Comparison of ENCODE assay signal across 25 cellular contexts in the genomic region with DNA sequence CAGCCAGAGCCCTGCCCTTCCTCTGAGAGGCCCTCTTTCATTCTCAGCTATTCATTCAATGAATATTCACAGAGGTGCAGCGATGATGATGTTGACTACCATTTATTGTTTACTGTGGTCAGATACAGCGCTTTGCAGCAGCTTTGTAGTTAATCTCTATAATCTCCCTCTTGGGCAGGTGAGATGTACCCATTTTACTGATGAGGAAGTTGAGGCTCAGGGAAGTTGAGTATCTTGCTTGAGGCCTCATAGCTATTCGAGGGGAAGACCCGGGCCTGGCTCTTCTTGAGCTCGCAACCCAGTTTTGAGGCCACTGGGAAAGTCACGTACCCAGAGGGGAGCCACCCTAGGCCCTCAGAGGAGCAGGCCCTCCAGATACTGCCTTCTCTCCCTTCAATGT. TPM values are rescaled to one million over a fixed set of nuclear protein-coding genes. Genes with fewer than 3 reads are reported as not detected.
DNase-seq lines count a peak whose midpoint lies in the region; ATAC-seq, FAIRE-seq and TF ChIP-seq lines count a peak whose summit lies in the region.
"Had no signal": no experiment of that assay in that cellular context is flagged by ENCODE, and none has a peak within 500 bp of the region (broad histone marks: within the 10 kb centered on the region; RNA-seq: fewer than 3 reads in every experiment).

No MANE protein-coding gene starts in this region.

- CTCF ChIA-PET in IMR-90 (lab: Yijun Ruan, JAX), result no interaction called here
- CTCF ChIA-PET in H1 (lab: Charles Lee; ENCODE audit: partially characterized antibody), result interaction anchor here (1.0 to 5.5 kb wide), 5 partner anchors 10 to 81 kb away, joined by 4 to 26 read pairs (median 7); no protein-coding TSS in a partner anchor

- H2BK15ac ChIP-seq in IMR-90 (ENCODE audit: low read depth, low read length) (no peak overlapping the region), H1 (ENCODE audit: low read length) (no peak overlapping the region)

- H3K9me1 ChIP-seq in IMR-90 (ENCODE audit: insufficient read depth, low read length), result no peaks in the 10 kb centered on the region

- H3K9me3 ChIP-seq in heart right ventricle, result no peaks in the 10 kb centered on the region
- H3K9me3 ChIP-seq in IMR-90 (ENCODE audit: control insufficient read depth, insufficient read depth, low read length), result no peaks in the 10 kb centered on the region
- H3K9me3 ChIP-seq in H1 (ENCODE audit: insufficient read depth in 2 of 2, low read depth in 1 of 2, low read length in 1 of 2), result no peaks in the 10 kb centered on the region
- H3K9me3 ChIP-seq in osteoblast (ENCODE audit: low read depth, low read length), result no peaks in the 10 kb centered on the region
- H3K9me3 ChIP-seq: A549; BLaER1 treated with 17β-estradiol and CSF1 and Interleukin-3, amounts not matched to agents 10 nM and 100 nM; Caco-2 had no signal

- H3K18ac ChIP-seq in IMR-90 (ENCODE audit: low read depth, low read length), result no peak overlapping the region
- H3K18ac ChIP-seq in H1 (ENCODE audit: extremely low read depth, low read length), result no peak overlapping the region

- no peak overlapping the region for H3K27ac ChIP-seq in heart right ventricle
- no peak overlapping the region for H3K27ac ChIP-seq in IMR-90 (ENCODE audit: insufficient read depth, low read length)
- no peak overlapping the region for H3K27ac ChIP-seq in H1 (ENCODE audit: low read depth, low read length)
- no peak overlapping the region for H3K27ac ChIP-seq in osteoblast (ENCODE audit: low read depth, low read length)
- H3K27ac ChIP-seq: 22Rv1; BLaER1 treated with 17β-estradiol and CSF1 and Interleukin-3, amounts not matched to agents 10 nM and 100 nM; C4-2B had no signal

- H4K8ac ChIP-seq in IMR-90 (ENCODE audit: low read depth in 2 of 2, low read length in 2 of 2), result no peak overlapping the region
- H4K8ac ChIP-seq in H1 (ENCODE audit: extremely low read depth, insufficient read depth, low read length), result no peak overlapping the region

- H3K4me1 ChIP-seq in heart right ventricle (peaks cover 0 to 10% (median 6%) of the 10 kb centered on the region in 9 donors), IMR-90 (ENCODE audit: control insufficient read depth, insufficient read depth, low read length) (peaks cover 1% of the 10 kb centered on the region; the same call in 1 of the 2 replicates), H1 (replicated peaks in 1 of 4; ENCODE audit: control insufficient read depth in 3 of 4, insufficient read depth in 4 of 4, low read length in 3 of 4) (peaks cover 0 to 2% (median 0%) of the 10 kb centered on the region in 4 experiments; a peak in 2 of 7 replicates), osteoblast (ENCODE audit: insufficient read depth, low read length) (no peaks in the 10 kb centered on the region)
- H3K4me1 ChIP-seq: Caco-2 had no signal

- H3K9ac ChIP-seq in IMR-90 (ENCODE audit: low read depth, low read length) (no peak overlapping the region), H1 (replicated peaks in 1 of 4; ENCODE audit: extremely low read depth in 1 of 4, low read depth in 3 of 4, low read length in 3 of 4) (no peak overlapping the region)
- H3K9ac ChIP-seq: BLaER1 treated with 17β-estradiol and CSF1 and Interleukin-3, amounts not matched to agents 10 nM and 100 nM had no signal

- POLR2A ChIA-PET in IMR-90 (lab: Charles Lee; ENCODE audit: unreplicated experiment), result no interaction called here
- POLR2A ChIA-PET in H1 (lab: Charles Lee; ENCODE audit: partially characterized antibody), result interaction anchor here (0.6 to 1.2 kb wide), 2 partner anchors 11 to 70 kb away, joined by 3 to 4 read pairs; no protein-coding TSS in a partner anchor

- H3K23me2 ChIP-seq in H1 (ENCODE audit: low read depth, low read length), result no peaks in the 10 kb centered on the region

- no peak overlapping the region for H2BK5ac ChIP-seq in IMR-90 (ENCODE audit: low read depth, low read length, poor library complexity, severe bottlenecking)
- no peak overlapping the region for H2BK5ac ChIP-seq in H1 (ENCODE audit: low read depth, low read length)

- TF ChIP-seq POLR2A in IMR-90 (IDR thresholded peaks at IDR 0.05; ENCODE audit: low read depth, low read length) (no peak), H1 (IDR thresholded peaks at IDR 0.05; ENCODE audit: control extremely low read depth in 1 of 2, low read depth in 2 of 2, low read length in 2 of 2) (no peak)

- peak overlapping the region; percentile 72 for H2AK9ac ChIP-seq in IMR-90 (replicated peaks; ENCODE audit: low read depth, low read length, poor library complexity)

- no peaks in the 10 kb centered on the region for H3K36me3 ChIP-seq in heart right ventricle
- no peaks in the 10 kb centered on the region for H3K36me3 ChIP-seq in IMR-90 (ENCODE audit: control insufficient read depth, insufficient read depth, low read length)
- no peaks in the 10 kb centered on the region for H3K36me3 ChIP-seq in H1 (ENCODE audit: control insufficient read depth in 2 of 4, insufficient read depth in 4 of 4, low read length in 3 of 4)
- no peaks in the 10 kb centered on the region for H3K36me3 ChIP-seq in osteoblast (ENCODE audit: insufficient read depth, low read length)
- H3K36me3 ChIP-seq: BLaER1 treated with 17β-estradiol and CSF1 and Interleukin-3, amounts not matched to agents 10 nM and 100 nM had no signal

- no peak overlapping the region for H3K14ac ChIP-seq in IMR-90 (replicated peaks; ENCODE audit: low read depth, low read length)
- no peak overlapping the region for H3K14ac ChIP-seq in H1 (ENCODE audit: insufficient read length)

- no peak overlapping the region for H4K5ac ChIP-seq in IMR-90 (ENCODE audit: low read depth, low read length)
- no peak overlapping the region for H4K5ac ChIP-seq in H1 (ENCODE audit: insufficient read length, low read depth, low read length)

- no peak for TF ChIP-seq CTCF in heart right ventricle (IDR thresholded peaks at IDR 0.05)
- TF ChIP-seq CTCF in IMR-90 (conservative IDR thresholded peaks at IDR 0.05; ENCODE audit: low read depth, low read length), result no peak
- TF ChIP-seq CTCF in H1 (IDR thresholded peaks at IDR 0.05; ENCODE audit: control extremely low read depth in 1 of 3, insufficient read depth in 1 of 3, low read depth in 1 of 3, low read length in 3 of 3), result no peak
- TF ChIP-seq CTCF in osteoblast (IDR thresholded peaks at IDR 0.05; ENCODE audit: extremely low read depth, low read depth, low read length), result no peak

- intact Hi-C loops in Right ventricle myocardium inferior (cut with DNase I), result no loop called here
- intact Hi-C loops in heart right ventricle (cut with DNase I), result no loop called here
- intact Hi-C loops in IMR-90 (cut with micrococcal nuclease), result no loop called here

- H4K20me1 ChIP-seq in IMR-90 (ENCODE audit: insufficient read depth, low read length) (no peaks in the 10 kb centered on the region), H1 (replicated peaks in 1 of 2; ENCODE audit: control insufficient read depth in 1 of 2, insufficient read depth in 2 of 2, low read length in 2 of 2) (peaks cover 0 to 2% of the 10 kb centered on the region in 2 experiments), osteoblast (ENCODE audit: insufficient read depth, low read length) (no peaks in the 10 kb centered on the region)

- H3K79me2 ChIP-seq in H1 (ENCODE audit: control insufficient read depth in 1 of 2, insufficient read depth in 2 of 2, low read length in 2 of 2), result no peaks in the 10 kb centered on the region
- no peaks in the 10 kb centered on the region for H3K79me2 ChIP-seq in osteoblast (ENCODE audit: insufficient read depth, low read length)

- H4K91ac ChIP-seq in IMR-90 (ENCODE audit: insufficient read depth, low read depth, low read length) (no peak overlapping the region), H1 (replicated peaks; ENCODE audit: insufficient read length, low read length) (no peak overlapping the region)

- dilution Hi-C loops in IMR-90 (cut with HindIII; ENCODE audit: low sequenced_read_pairs, unreplicated experiment), result no loop called here

- no peaks in the 10 kb centered on the region for H3K79me1 ChIP-seq in IMR-90 (ENCODE audit: low read depth in 1 of 2, low read length in 2 of 2)
- no peaks in the 10 kb centered on the region for H3K79me1 ChIP-seq in H1 (ENCODE audit: low read depth, low read length)

- H3K4ac ChIP-seq in IMR-90 (ENCODE audit: low read depth, low read length), result no peak overlapping the region
- no peak overlapping the region for H3K4ac ChIP-seq in H1 (replicated peaks; ENCODE audit: insufficient read length, low read depth, low read length)

- H3K4me2 ChIP-seq in IMR-90 (ENCODE audit: low read depth, low read length) (no peak overlapping the region), H1 (ENCODE audit: insufficient read depth in 1 of 2, low read depth in 2 of 2, low read length in 2 of 2) (no peak overlapping the region), osteoblast (ENCODE audit: insufficient read depth, low read length) (no peak overlapping the region)
- H3K4me2 ChIP-seq: A549 had no signal

- H2BK12ac ChIP-seq in H1 (ENCODE audit: low read depth, low read length), result no peak overlapping the region

- no peak overlapping the region for H2BK20ac ChIP-seq in IMR-90 (ENCODE audit: low read depth, low read length)
- H2BK20ac ChIP-seq in H1 (ENCODE audit: low read length), result no peak overlapping the region

- no TSS peak for BruUV-seq in IMR-90 (replicated peaks; lab: Mats Ljungman, UMichigan)

- no peak overlapping the region for H2AK5ac ChIP-seq in IMR-90 (ENCODE audit: low read depth, low read length)
- no peak overlapping the region for H2AK5ac ChIP-seq in H1 (ENCODE audit: low read depth, low read length)

- H3K4me3 ChIP-seq in heart right ventricle (no peak overlapping the region), IMR-90 (ENCODE audit: insufficient read depth, low read depth, low read length) (no peak overlapping the region), H1 (ENCODE audit: extremely low read depth in 1 of 4, insufficient read depth in 2 of 4, low read depth in 3 of 4, low read length in 4 of 4) (no peak overlapping the region), osteoblast (ENCODE audit: insufficient read depth, low read length) (no peak overlapping the region)
- H3K4me3 ChIP-seq: A549; BLaER1 treated with 17β-estradiol and CSF1 and Interleukin-3, amounts not matched to agents 10 nM and 100 nM; GM12878 had no signal

- TF ChIP-seq RAD21 in IMR-90 (IDR thresholded peaks at IDR 0.05; ENCODE audit: low read length), result no peak
- no peak for TF ChIP-seq RAD21 in H1 (IDR thresholded peaks at IDR 0.05 in 1 of 2, conservative IDR thresholded peaks at IDR 0.05 in 1 of 2; ENCODE audit: low read depth in 2 of 2, low read length in 2 of 2)

- in situ Hi-C loops in IMR-90 (cut with MboI; ENCODE audit: low sequenced_read_pairs), result no loop called here

- H3K23ac ChIP-seq in IMR-90 (ENCODE audit: low read depth, low read length), result no peak overlapping the region
- no peak overlapping the region for H3K23ac ChIP-seq in H1 (ENCODE audit: insufficient read length)

- FAIRE-seq in H1 (lab: Jason Lieb, UNC), result no peak
- FAIRE-seq: A549, D721Med, GM12878, GM12892, GM19239 had no signal

- no peak overlapping the region for H2BK120ac ChIP-seq in IMR-90 (ENCODE audit: low read depth, low read length)
- no peak overlapping the region for H2BK120ac ChIP-seq in H1 (replicated peaks; ENCODE audit: low read depth, low read length)

- peaks cover 0 to 15% (median 0%) of the 10 kb centered on the region in 7 donors for H3K27me3 ChIP-seq in heart right ventricle
- H3K27me3 ChIP-seq in IMR-90 (ENCODE audit: control insufficient read depth, insufficient read depth, low read length), result peaks cover 73% of the 10 kb centered on the region
- H3K27me3 ChIP-seq in H1 (replicated peaks in 1 of 4; ENCODE audit: control insufficient read depth in 3 of 4, extremely low read depth in 1 of 4, insufficient read depth in 3 of 4, low read length in 3 of 4), result peaks cover 2 to 23% (median 14%) of the 10 kb centered on the region in 4 experiments
- peaks cover 3% of the 10 kb centered on the region for H3K27me3 ChIP-seq in osteoblast (ENCODE audit: insufficient read depth, low read length)

- ATAC-seq in Right ventricle myocardium inferior, result no peak
- no peak for ATAC-seq in heart right ventricle
- no peak for ATAC-seq in IMR-90 (ENCODE audit: low read depth)
- no peak for ATAC-seq in GM21723 (IDR thresholded peaks at IDR 0.05; ENCODE audit: unreplicated experiment)
- ATAC-seq: CD8-positive, alpha-beta T cell; GM12878 had no signal

- no peak for TF ChIP-seq EP300 in H1 (IDR thresholded peaks at IDR 0.05; ENCODE audit: borderline replicate concordance in 1 of 2, low read depth in 2 of 2, low read length in 2 of 2)

- H3K56ac ChIP-seq in IMR-90 (ENCODE audit: extremely low read depth, insufficient read depth, low read length), result no peak overlapping the region
- no peak overlapping the region for H3K56ac ChIP-seq in H1 (replicated peaks; ENCODE audit: insufficient read length, low read depth, low read length)

- peak; percentile 7 for DNase-seq in Right ventricle myocardium inferior (ENCODE audit: missing footprints)
- DNase-seq in heart right ventricle, result no peak
- DNase-seq in IMR-90, result no peak
- no peak for DNase-seq in H1 (ENCODE audit: low read depth in 1 of 2, low spot score in 2 of 2)
- DNase-seq in osteoblast (ENCODE audit: insufficient read length, low spot score, missing footprints), result peak; percentile 80
- DNase-seq in DMS79 treated with DMSO at 0.1 percent for 48 hours (lab: John Stamatoyannopoulos, UW), result no peak
- DNase-seq: AML-193; Caco-2; Calu3; CD4-positive, alpha-beta T cell; CD8-positive, alpha-beta T cell; DND-41; EL; GDM1 had no signal

- H2AFZ ChIP-seq in IMR-90 (replicated peaks; ENCODE audit: low read length, poor library complexity), result no peak overlapping the region
- no peak overlapping the region for H2AFZ ChIP-seq in H1 (ENCODE audit: low read length)
- no peak overlapping the region for H2AFZ ChIP-seq in osteoblast (ENCODE audit: low read length)

- 91 to 95% methylated on average over 6 of the region's 6 CpGs for WGBS in heart right ventricle, 2 donors
- no CpG with 5 or more reads among the region's 6 CpGs for WGBS in IMR-90 (ENCODE audit: extremely low coverage in 2 of 2, insufficient read length in 1 of 2), 2 experiments
- WGBS in H1 (ENCODE audit: extremely low coverage in 1 of 2, insufficient coverage in 1 of 2, insufficient read length in 1 of 2, insufficient replicate concordance in 2 of 2, low coverage in 1 of 2, low lambda C conversion rate in 2 of 2, missing lambda C conversion rate in 1 of 2), 2 experiments, result 84% methylated on average over 6 of the region's 6 CpGs; no CpG with 5 or more reads in 1 of the 2 experiments

RNA-seq across cellular contexts. Expression of gene INHBB, which starts 9.9 kb away (rescaled TPM):
- total RNA-seq in Right ventricle myocardium inferior (7.1 TPM), heart right ventricle (1 to 10 TPM in 9 of 10 donors, under 1 TPM in 1; 0.89 to 9.2 (median 2.5) TPM), IMR-90 (2012; rRNA removed) (0.18 and 0.28 TPM in 2 replicates), osteoblast (under 0.01 and 0.29 TPM in 2 replicates)
- polyA plus RNA-seq in heart right ventricle (1 to 10 TPM; 3.6 to 5.9 TPM), IMR-90 (2012; rRNA removed) (0.92 and 1.0 TPM in 2 replicates), H1 (2011; rRNA removed) (0.24 and 0.32 TPM in 2 replicates)
- polyA plus RNA-seq in IMR-90 (2012; cell fraction: cytosol; rRNA removed), result 0.61 and 2.2 TPM in 2 replicates
- 1.1 and 1.2 TPM in 2 replicates for polyA plus RNA-seq in IMR-90 (2012; cell fraction: nucleus; rRNA removed; ENCODE audit: low replicate concordance)
- 0.23 and 0.30 TPM in 2 replicates for total RNA-seq in H1 (2021; fragmentation: NEBNext Ultra II Directional; extraction: Animal tissue kit (Norgen Biotek cat#: 25700))
- 0.25 TPM for polyA plus RNA-seq in H1 (2011; cell fraction: cytosol; rRNA removed)
- polyA plus RNA-seq in H1 (2011; cell fraction: nucleus; rRNA removed), result 0.44 TPM
- 0.27 to 0.51 TPM (median 0.42 TPM) in 4 replicates for polyA plus RNA-seq in H1 (2012, experiment 1 of 2)
- polyA plus RNA-seq in H1 (2012, experiment 2 of 2), result 0.31 TPM
- polyA plus RNA-seq in H1 (2013, experiment 1 of 2), result 0.10 TPM
- 0.15 TPM for polyA plus RNA-seq in H1 (2013, experiment 2 of 2)
- 0.19 and 0.46 TPM in 2 replicates for polyA minus RNA-seq in H1 (2011; rRNA and poly(A)+ RNA removed)
- polyA minus RNA-seq in H1 (2011; cell fraction: cytosol; rRNA and poly(A)+ RNA removed), result 0.44 TPM
- 0.50 TPM for polyA minus RNA-seq in H1 (2011; cell fraction: nucleus; rRNA and poly(A)+ RNA removed)
- total RNA-seq: B cell; Calu3; CD4-positive, alpha-beta T cell; CD8-positive, alpha-beta T cell; G401 had no signal
- polyA plus RNA-seq: GM12878 had no signal

Comparison
In these comparisons a context has a peak if more than half of its experiments do, and no peak if none do; other contexts are left out.
1. DNase-seq: peak in Right ventricle myocardium inferior (single experiment) and osteoblast (single experiment); none in heart right ventricle (0 of 2), IMR-90 (single experiment), H1 (0 of 2) and DMS79 treated with DMSO at 0.1 percent for 48 hours (single experiment).